Comparison of ENCODE assay signal across 16 cellular contexts in genomic region chr5:158727771-158728311, GRCh38.
DNase-seq lines count a peak whose midpoint lies in the region; ATAC-seq, FAIRE-seq and TF ChIP-seq lines count a peak whose summit lies in the region.
"Had no signal": no experiment of that assay in that cellular context is flagged by ENCODE, and none has a peak within 500 bp of the region (broad histone marks: within the 10 kb centered on the region; RNA-seq: fewer than 3 reads in every experiment).

No MANE protein-coding gene starts in this region.

- H3K36me3 Mint-ChIP-seq in chondrocyte (ENCODE audit: low read depth) = peaks cover 14% of the 10 kb centered on the region

- H3K27ac ChIP-seq in sigmoid colon (peak overlapping the region in 3 of 4 donors; percentile 29 to 39 (median 29)), Karpas-422 (ENCODE audit: low read length) (no peak overlapping the region)
- H3K27ac ChIP-seq: neutrophil, PC-9 had no signal

- no peak overlapping the region for H3K4me2 ChIP-seq in Karpas-422 (ENCODE audit: low read depth, low read length, poor library complexity, severe bottlenecking)
- H3K4me2 ChIP-seq: BLaER1 treated with 17β-estradiol and CSF1 and Interleukin-3, amounts not matched to agents 10 nM and 100 nM; PC-9 had no signal

- peaks cover 16% of the 10 kb centered on the region for H3K79me2 ChIP-seq in Karpas-422 (ENCODE audit: low read length)

- no peak for TF ChIP-seq EP300 in sigmoid colon (IDR thresholded peaks at IDR 0.05)

- intact Hi-C loops in left ventricle myocardium superior (cut with micrococcal nuclease) = no loop called here
- intact Hi-C loops in sigmoid colon (cut with DNase I) = no loop called here

- H3K27me3 Mint-ChIP-seq in chondrocyte (ENCODE audit: low read depth) = no peaks in the 10 kb centered on the region

- H3K9me2 ChIP-seq in Karpas-422 (replicated peaks; ENCODE audit: insufficient read depth, low read length) = no peaks in the 10 kb centered on the region

- no peak overlapping the region for H3K4me3 Mint-ChIP-seq in chondrocyte (ENCODE audit: unreplicated experiment)

- no peak for TF ChIP-seq POLR2A in sigmoid colon (IDR thresholded peaks at IDR 0.05)

- no peaks in the 10 kb centered on the region for H3K9me3 ChIP-seq in sigmoid colon
- no peaks in the 10 kb centered on the region for H3K9me3 ChIP-seq in Karpas-422 (ENCODE audit: low read length)
- H3K9me3 ChIP-seq: esophagus squamous epithelium, neutrophil had no signal

- H4K20me1 ChIP-seq in Karpas-422 (ENCODE audit: insufficient read depth, low read depth, low read length) = no peaks in the 10 kb centered on the region

- peak; percentile 4 for DNase-seq in EL
- no peak for DNase-seq in chondrocyte (ENCODE audit: low spot score)
- peak; percentile 57 for DNase-seq in left ventricle myocardium superior
- DNase-seq in sigmoid colon = peak; percentile 85
- no peak for DNase-seq in Karpas-422
- no peak for DNase-seq in activated naive CD4-positive, alpha-beta T cell treated with anti-CD3 and anti-CD28 coated beads, Interleukin-2, amount 50 U/mL, for 16 hours
- no peak for DNase-seq in HTR-8/SVneo (ENCODE audit: insufficient read length, low spot score)
- DNase-seq: activated effector memory CD4-positive, alpha-beta T cell treated with anti-CD3 and anti-CD28 coated beads, Interleukin-2, amount 50 U/mL, for 16 hours; esophagus squamous epithelium; NCI-H1048; PC-9; T1000 had no signal

- TF ChIP-seq CTCF in chondrocyte (IDR thresholded peaks at IDR 0.05) (no peak), sigmoid colon (IDR thresholded peaks at IDR 0.05) (no peak)

- H3K4me1 ChIP-seq in sigmoid colon = no peaks in the 10 kb centered on the region
- no peaks in the 10 kb centered on the region for H3K4me1 ChIP-seq in Karpas-422 (ENCODE audit: low read length)

- H2AFZ ChIP-seq in Karpas-422 (ENCODE audit: low read length) = no peak overlapping the region
- H2AFZ ChIP-seq: PC-9 had no signal

- H3K9ac ChIP-seq in Karpas-422 (ENCODE audit: low read length) = no peak overlapping the region
- H3K9ac ChIP-seq: BLaER1 treated with 17β-estradiol and CSF1 and Interleukin-3, amounts not matched to agents 10 nM and 100 nM had no signal

- H3K27me3 ChIP-seq in sigmoid colon = peaks cover 0 to 4% (median 0%) of the 10 kb centered on the region in 3 donors
- H3K27me3 ChIP-seq in Karpas-422 (ENCODE audit: low read length) = no peaks in the 10 kb centered on the region
- H3K27me3 ChIP-seq: BLaER1 treated with 17β-estradiol and CSF1 and Interleukin-3, amounts not matched to agents 10 nM and 100 nM; esophagus squamous epithelium had no signal

- H3K4me3 ChIP-seq in sigmoid colon (no peak overlapping the region), Karpas-422 (ENCODE audit: low read length) (no peak overlapping the region)
- H3K4me3 ChIP-seq: BLaER1 treated with 17β-estradiol and CSF1 and Interleukin-3, amounts not matched to agents 10 nM and 100 nM; esophagus squamous epithelium; PC-9 had no signal

- no peak for FAIRE-seq in HTR-8/SVneo (lab: Jason Lieb, UNC)

- WGBS in sigmoid colon, 2 donors = 23 to 57% methylated on average over 9 of the region's 9 CpGs

- H3K4me1 Mint-ChIP-seq in chondrocyte (ENCODE audit: low read depth) = peaks cover 47% of the 10 kb centered on the region

- no peaks in the 10 kb centered on the region for H3K9me3 Mint-ChIP-seq in chondrocyte (ENCODE audit: low read depth)

- H3K36me3 ChIP-seq in sigmoid colon = no peaks in the 10 kb centered on the region
- H3K36me3 ChIP-seq in Karpas-422 (ENCODE audit: insufficient read depth, low read length) = peaks cover 29% of the 10 kb centered on the region; the same call in 1 of the 2 replicates
- H3K36me3 ChIP-seq: esophagus squamous epithelium, neutrophil had no signal

- H3K27ac Mint-ChIP-seq in chondrocyte (ENCODE audit: unreplicated experiment) = peak overlapping the region; percentile 17

- ATAC-seq in left ventricle myocardium superior = peak; percentile 94
- no peak for ATAC-seq in GM21619 (IDR thresholded peaks at IDR 0.05; ENCODE audit: unreplicated experiment)
- ATAC-seq: HCT116 had no signal

Comparison
In these comparisons a context has a peak if more than half of its experiments do, and no peak if none do; other contexts are left out.
1. DNase-seq: peak in EL (single experiment), left ventricle myocardium superior (single experiment) and sigmoid colon (single experiment); none in chondrocyte (single experiment), Karpas-422 (single experiment), activated naive CD4-positive, alpha-beta T cell treated with anti-CD3 and anti-CD28 coated beads, Interleukin-2, amount 50 U/mL, for 16 hours (single experiment) and HTR-8/SVneo (single experiment).